1 cellular context compared by ENCODE assay signal in the genomic region with DNA sequence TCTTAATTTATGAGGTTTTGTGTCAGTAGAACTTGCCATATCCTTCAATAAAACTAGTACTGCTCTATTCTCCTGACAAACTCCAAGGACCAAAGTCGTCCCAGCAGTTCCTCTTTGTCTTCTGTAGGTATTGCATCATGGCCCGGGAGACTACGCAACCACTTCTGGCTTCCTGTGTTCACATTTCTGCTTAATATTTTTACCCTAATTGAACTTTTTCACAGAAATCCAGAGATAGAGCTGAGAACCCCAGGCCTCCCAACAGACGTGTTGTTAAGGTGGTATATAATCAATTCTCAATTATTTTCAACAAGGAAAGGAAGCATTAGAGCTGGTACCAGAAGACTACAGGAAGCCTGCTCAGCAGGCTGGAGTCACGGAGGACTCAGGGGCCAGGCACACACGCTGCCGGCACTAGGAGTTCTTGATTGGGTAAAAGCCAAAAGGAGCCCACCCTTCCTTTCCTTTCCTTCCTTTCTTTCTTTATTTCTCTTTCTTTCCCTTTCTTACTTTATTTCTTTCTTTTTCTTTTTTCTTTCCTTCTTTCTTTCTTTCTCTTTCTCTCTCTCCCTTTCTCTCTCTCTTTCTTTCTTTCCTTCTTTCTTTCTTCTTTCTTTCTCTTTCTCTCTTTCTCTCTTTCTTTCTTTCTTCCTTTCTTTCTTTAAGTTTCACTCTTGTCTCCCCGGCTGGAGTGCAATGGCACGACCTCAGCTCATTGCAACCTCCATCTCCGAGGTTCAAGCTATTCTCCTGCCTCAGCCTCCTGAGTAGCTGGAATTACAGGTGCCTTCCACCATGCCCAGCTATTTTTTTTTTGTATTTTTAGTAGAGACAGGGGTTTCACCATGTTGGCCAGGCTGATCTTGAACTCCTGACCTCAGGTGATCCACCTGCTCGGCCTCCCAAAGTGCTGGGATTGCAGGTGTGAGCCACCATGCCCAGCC.
TF ChIP-seq lines count a peak whose summit lies in the region.

No MANE protein-coding gene starts in this region.

TF ChIP-seq in K562, 482 proteins besides CTCF, POLR2A, EP300 and RAD21 (continued from another document and continues in another):
- TF ChIP-seq MTA2 (IDR thresholded peaks at IDR 0.05; ENCODE audit: low read depth) (no peak), ZNF444 (CRISPR knock-in tag; IDR thresholded peaks at IDR 0.05) (no peak), ATF7 (IDR thresholded peaks at IDR 0.05) (peak; percentile 84), POLR2AphosphoS5 (IDR thresholded peaks at IDR 0.05; ENCODE audit: control insufficient read depth, insufficient read depth, low read depth, low read length) (no peak), TCF7 (IDR thresholded peaks at IDR 0.05; ENCODE audit: borderline replicate concordance) (no peak), SAP30 (IDR thresholded peaks at IDR 0.05; ENCODE audit: borderline replicate concordance, insufficient read depth, low read depth, low read length, poor library complexity, severe bottlenecking) (no peak), ZBTB9 (CRISPR knock-in tag; IDR thresholded peaks at IDR 0.05) (no peak), ZBTB1 (CRISPR knock-in tag; IDR thresholded peaks at IDR 0.05; ENCODE audit: borderline replicate concordance, low read depth) (no peak), RBFOX2 (IDR thresholded peaks at IDR 0.05; ENCODE audit: low read depth, low read length) (no peak), RBM39 (optimal IDR thresholded peaks at IDR 0.05; ENCODE audit: low read depth, low read length) (no peak), ZNF212 (CRISPR knock-in tag; IDR thresholded peaks at IDR 0.05) (no peak), CREB5 (CRISPR knock-in tag; IDR thresholded peaks at IDR 0.05) (no peak), CBFB (CRISPR knock-in tag; IDR thresholded peaks at IDR 0.05) (no peak), ERF (CRISPR knock-in tag; IDR thresholded peaks at IDR 0.05) (no peak), SETDB1 (IDR thresholded peaks at IDR 0.05; ENCODE audit: low read length) (no peak), MXD1 (CRISPR knock-in tag; IDR thresholded peaks at IDR 0.05; ENCODE audit: borderline replicate concordance, poor library complexity, severe bottlenecking) (no peak), EGR1 (conservative IDR thresholded peaks at IDR 0.05) (no peak), STAG1 (CRISPR knock-in tag; IDR thresholded peaks at IDR 0.05; ENCODE audit: borderline replicate concordance) (no peak), SMC3 (conservative IDR thresholded peaks at IDR 0.05; ENCODE audit: insufficient read depth, low read depth, low read length) (no peak), ZNF282 (CRISPR knock-in tag; IDR thresholded peaks at IDR 0.05) (no peak), TAF1 (IDR thresholded peaks at IDR 0.05; ENCODE audit: control insufficient read depth, extremely low read depth, insufficient read depth, low read length, severe bottlenecking) (no peak), ZNF3 (CRISPR knock-in tag; IDR thresholded peaks at IDR 0.05) (no peak), NR2C2 (CRISPR knock-in tag; IDR thresholded peaks at IDR 0.05) (no peak), NR2C2 (tag; IDR thresholded peaks at IDR 0.05) (no peak; the same call in 1 of the 2 replicates), RBM34 (IDR thresholded peaks at IDR 0.05; ENCODE audit: borderline replicate concordance, insufficient read depth, low read length) (no peak), TCFL5 (CRISPR knock-in tag; conservative IDR thresholded peaks at IDR 0.05) (no peak), SUPT5H (IDR thresholded peaks at IDR 0.05) (no peak), HDAC6 (IDR thresholded peaks at IDR 0.05; ENCODE audit: low read depth, low read length) (no peak), KAT8 (IDR thresholded peaks at IDR 0.05; ENCODE audit: low read depth) (no peak), MCM2 (IDR thresholded peaks at IDR 0.05; ENCODE audit: low read depth) (no peak), TRIM28 (IDR thresholded peaks at IDR 0.05) (no peak), ZNF316 (IDR thresholded peaks at IDR 0.05) (no peak), CEBPG (CRISPR knock-in tag; IDR thresholded peaks at IDR 0.05) (peak; percentile 90), CEBPG (tag; conservative IDR thresholded peaks at IDR 0.05 in 1 of 2, IDR thresholded peaks at IDR 0.05 in 1 of 2) (peak; percentile 98 to 99), ZBTB7A (IDR thresholded peaks at IDR 0.05; ENCODE audit: borderline replicate concordance, control insufficient read depth, low read depth, low read length) (no peak), PTTG1 (tag; IDR thresholded peaks at IDR 0.05; ENCODE audit: low read depth) (no peak), CSDE1 (IDR thresholded peaks at IDR 0.05) (no peak), PCBP2 (IDR thresholded peaks at IDR 0.05; ENCODE audit: low read depth, low read length, poor library complexity, severe bottlenecking) (no peak), TAF9B (IDR thresholded peaks at IDR 0.05; ENCODE audit: partially characterized antibody) (no peak), ZNF384 (IDR thresholded peaks at IDR 0.05; ENCODE audit: low read depth, low read length) (no peak), MYNN (IDR thresholded peaks at IDR 0.05) (no peak), MYNN (CRISPR knock-in tag; IDR thresholded peaks at IDR 0.05) (no peak), POLR3G (IDR thresholded peaks at IDR 0.05; ENCODE audit: extremely low read depth, insufficient read length, insufficient replicate concordance) (no peak), IFI16 (CRISPR knock-in tag; IDR thresholded peaks at IDR 0.05) (no peak), THRAP3 (IDR thresholded peaks at IDR 0.05; ENCODE audit: borderline replicate concordance) (no peak)
- TF ChIP-seq, protein P1, sequence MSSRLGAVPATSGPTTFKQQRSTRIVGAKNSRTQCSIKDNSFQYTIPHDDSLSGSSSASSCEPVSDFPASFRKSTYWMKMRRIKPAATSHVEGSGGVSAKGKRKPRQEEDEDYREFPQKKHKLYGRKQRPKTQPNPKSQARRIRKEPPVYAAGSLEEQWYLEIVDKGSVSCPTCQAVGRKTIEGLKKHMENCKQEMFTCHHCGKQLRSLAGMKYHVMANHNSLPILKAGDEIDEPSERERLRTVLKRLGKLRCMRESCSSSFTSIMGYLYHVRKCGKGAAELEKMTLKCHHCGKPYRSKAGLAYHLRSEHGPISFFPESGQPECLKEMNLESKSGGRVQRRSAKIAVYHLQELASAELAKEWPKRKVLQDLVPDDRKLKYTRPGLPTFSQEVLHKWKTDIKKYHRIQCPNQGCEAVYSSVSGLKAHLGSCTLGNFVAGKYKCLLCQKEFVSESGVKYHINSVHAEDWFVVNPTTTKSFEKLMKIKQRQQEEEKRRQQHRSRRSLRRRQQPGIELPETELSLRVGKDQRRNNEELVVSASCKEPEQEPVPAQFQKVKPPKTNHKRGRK (tag; IDR thresholded peaks at IDR 0.05), result peak; percentile 100
- TF ChIP-seq, protein P2, sequence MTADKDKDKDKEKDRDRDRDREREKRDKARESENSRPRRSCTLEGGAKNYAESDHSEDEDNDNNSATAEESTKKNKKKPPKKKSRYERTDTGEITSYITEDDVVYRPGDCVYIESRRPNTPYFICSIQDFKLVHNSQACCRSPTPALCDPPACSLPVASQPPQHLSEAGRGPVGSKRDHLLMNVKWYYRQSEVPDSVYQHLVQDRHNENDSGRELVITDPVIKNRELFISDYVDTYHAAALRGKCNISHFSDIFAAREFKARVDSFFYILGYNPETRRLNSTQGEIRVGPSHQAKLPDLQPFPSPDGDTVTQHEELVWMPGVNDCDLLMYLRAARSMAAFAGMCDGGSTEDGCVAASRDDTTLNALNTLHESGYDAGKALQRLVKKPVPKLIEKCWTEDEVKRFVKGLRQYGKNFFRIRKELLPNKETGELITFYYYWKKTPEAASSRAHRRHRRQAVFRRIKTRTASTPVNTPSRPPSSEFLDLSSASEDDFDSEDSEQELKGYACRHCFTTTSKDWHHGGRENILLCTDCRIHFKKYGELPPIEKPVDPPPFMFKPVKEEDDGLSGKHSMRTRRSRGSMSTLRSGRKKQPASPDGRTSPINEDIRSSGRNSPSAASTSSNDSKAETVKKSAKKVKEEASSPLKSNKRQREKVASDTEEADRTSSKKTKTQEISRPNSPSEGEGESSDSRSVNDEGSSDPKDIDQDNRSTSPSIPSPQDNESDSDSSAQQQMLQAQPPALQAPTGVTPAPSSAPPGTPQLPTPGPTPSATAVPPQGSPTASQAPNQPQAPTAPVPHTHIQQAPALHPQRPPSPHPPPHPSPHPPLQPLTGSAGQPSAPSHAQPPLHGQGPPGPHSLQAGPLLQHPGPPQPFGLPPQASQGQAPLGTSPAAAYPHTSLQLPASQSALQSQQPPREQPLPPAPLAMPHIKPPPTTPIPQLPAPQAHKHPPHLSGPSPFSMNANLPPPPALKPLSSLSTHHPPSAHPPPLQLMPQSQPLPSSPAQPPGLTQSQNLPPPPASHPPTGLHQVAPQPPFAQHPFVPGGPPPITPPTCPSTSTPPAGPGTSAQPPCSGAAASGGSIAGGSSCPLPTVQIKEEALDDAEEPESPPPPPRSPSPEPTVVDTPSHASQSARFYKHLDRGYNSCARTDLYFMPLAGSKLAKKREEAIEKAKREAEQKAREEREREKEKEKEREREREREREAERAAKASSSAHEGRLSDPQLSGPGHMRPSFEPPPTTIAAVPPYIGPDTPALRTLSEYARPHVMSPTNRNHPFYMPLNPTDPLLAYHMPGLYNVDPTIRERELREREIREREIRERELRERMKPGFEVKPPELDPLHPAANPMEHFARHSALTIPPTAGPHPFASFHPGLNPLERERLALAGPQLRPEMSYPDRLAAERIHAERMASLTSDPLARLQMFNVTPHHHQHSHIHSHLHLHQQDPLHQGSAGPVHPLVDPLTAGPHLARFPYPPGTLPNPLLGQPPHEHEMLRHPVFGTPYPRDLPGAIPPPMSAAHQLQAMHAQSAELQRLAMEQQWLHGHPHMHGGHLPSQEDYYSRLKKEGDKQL (CRISPR knock-in tag; IDR thresholded peaks at IDR 0.05; ENCODE audit: borderline replicate concordance), result no peak
- TF ChIP-seq, protein P3, sequence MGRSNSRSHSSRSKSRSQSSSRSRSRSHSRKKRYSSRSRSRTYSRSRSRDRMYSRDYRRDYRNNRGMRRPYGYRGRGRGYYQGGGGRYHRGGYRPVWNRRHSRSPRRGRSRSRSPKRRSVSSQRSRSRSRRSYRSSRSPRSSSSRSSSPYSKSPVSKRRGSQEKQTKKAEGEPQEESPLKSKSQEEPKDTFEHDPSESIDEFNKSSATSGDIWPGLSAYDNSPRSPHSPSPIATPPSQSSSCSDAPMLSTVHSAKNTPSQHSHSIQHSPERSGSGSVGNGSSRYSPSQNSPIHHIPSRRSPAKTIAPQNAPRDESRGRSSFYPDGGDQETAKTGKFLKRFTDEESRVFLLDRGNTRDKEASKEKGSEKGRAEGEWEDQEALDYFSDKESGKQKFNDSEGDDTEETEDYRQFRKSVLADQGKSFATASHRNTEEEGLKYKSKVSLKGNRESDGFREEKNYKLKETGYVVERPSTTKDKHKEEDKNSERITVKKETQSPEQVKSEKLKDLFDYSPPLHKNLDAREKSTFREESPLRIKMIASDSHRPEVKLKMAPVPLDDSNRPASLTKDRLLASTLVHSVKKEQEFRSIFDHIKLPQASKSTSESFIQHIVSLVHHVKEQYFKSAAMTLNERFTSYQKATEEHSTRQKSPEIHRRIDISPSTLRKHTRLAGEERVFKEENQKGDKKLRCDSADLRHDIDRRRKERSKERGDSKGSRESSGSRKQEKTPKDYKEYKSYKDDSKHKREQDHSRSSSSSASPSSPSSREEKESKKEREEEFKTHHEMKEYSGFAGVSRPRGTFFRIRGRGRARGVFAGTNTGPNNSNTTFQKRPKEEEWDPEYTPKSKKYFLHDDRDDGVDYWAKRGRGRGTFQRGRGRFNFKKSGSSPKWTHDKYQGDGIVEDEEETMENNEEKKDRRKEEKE (IDR thresholded peaks at IDR 0.05; ENCODE audit: borderline replicate concordance in 1 of 2, control insufficient read depth in 1 of 2, low read depth in 2 of 2, low read length in 1 of 2), result no peak
- TF ChIP-seq, protein P4, sequence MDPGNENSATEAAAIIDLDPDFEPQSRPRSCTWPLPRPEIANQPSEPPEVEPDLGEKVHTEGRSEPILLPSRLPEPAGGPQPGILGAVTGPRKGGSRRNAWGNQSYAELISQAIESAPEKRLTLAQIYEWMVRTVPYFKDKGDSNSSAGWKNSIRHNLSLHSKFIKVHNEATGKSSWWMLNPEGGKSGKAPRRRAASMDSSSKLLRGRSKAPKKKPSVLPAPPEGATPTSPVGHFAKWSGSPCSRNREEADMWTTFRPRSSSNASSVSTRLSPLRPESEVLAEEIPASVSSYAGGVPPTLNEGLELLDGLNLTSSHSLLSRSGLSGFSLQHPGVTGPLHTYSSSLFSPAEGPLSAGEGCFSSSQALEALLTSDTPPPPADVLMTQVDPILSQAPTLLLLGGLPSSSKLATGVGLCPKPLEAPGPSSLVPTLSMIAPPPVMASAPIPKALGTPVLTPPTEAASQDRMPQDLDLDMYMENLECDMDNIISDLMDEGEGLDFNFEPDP (CRISPR knock-in tag; IDR thresholded peaks at IDR 0.05), result no peak
- TF ChIP-seq, protein P5, sequence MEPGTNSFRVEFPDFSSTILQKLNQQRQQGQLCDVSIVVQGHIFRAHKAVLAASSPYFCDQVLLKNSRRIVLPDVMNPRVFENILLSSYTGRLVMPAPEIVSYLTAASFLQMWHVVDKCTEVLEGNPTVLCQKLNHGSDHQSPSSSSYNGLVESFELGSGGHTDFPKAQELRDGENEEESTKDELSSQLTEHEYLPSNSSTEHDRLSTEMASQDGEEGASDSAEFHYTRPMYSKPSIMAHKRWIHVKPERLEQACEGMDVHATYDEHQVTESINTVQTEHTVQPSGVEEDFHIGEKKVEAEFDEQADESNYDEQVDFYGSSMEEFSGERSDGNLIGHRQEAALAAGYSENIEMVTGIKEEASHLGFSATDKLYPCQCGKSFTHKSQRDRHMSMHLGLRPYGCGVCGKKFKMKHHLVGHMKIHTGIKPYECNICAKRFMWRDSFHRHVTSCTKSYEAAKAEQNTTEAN (CRISPR knock-in tag; IDR thresholded peaks at IDR 0.05), result no peak
